Comparison of ENCODE assay signal across 20 cellular contexts in genomic region chr3:27176256-27176655, GRCh38.
A peak's percentile ranks its signal among the peaks of the same experiment; 100 is the strongest.
DNase-seq lines count a peak whose midpoint lies in the region; ATAC-seq and TF ChIP-seq lines count a peak whose summit lies in the region.
"Had no signal": no experiment of that assay in that cellular context is flagged by ENCODE, and none has a peak within 500 bp of the region (broad histone marks: within the 10 kb centered on the region; RNA-seq: fewer than 3 reads in every experiment).

No MANE protein-coding gene starts in this region.

- no peaks in the 10 kb centered on the region for H3K9me3 Mint-ChIP-seq in HFFc6
- no peaks in the 10 kb centered on the region for H3K9me3 Mint-ChIP-seq in osteocyte (ENCODE audit: unreplicated experiment)
- no peaks in the 10 kb centered on the region for H3K9me3 Mint-ChIP-seq in activated CD8-positive, alpha-beta T cell treated with anti-CD3 and anti-CD28 coated beads, Interleukin-2, amount 10 ng/mL, durations not matched to agents 7 days and 5 days (ENCODE audit: insufficient read depth)
- H3K9me3 Mint-ChIP-seq: T-cell had no signal

- POLR2A ChIA-PET in activated CD8-positive, alpha-beta T cell treated with anti-CD3 and anti-CD28 coated beads, Interleukin-2, amount 10 ng/mL, durations not matched to agents 7 days and 5 days (lab: Charles Lee): no interaction called here

- peaks cover 2% of the 10 kb centered on the region for H3K36me3 Mint-ChIP-seq in HFFc6 (ENCODE audit: low read depth)
- peaks cover 7% of the 10 kb centered on the region for H3K36me3 Mint-ChIP-seq in osteocyte (ENCODE audit: unreplicated experiment)
- no peaks in the 10 kb centered on the region for H3K36me3 Mint-ChIP-seq in activated CD8-positive, alpha-beta T cell treated with anti-CD3 and anti-CD28 coated beads, Interleukin-2, amount 10 ng/mL, durations not matched to agents 7 days and 5 days (ENCODE audit: low read depth)
- H3K36me3 Mint-ChIP-seq: CD14-positive monocyte, T-cell had no signal

- H3K27ac Mint-ChIP-seq in HFFc6: peak overlapping the region; percentile 29
- peak overlapping the region; percentile 43 for H3K27ac Mint-ChIP-seq in osteocyte (ENCODE audit: unreplicated experiment)
- H3K27ac Mint-ChIP-seq in activated CD8-positive, alpha-beta T cell treated with anti-CD3 and anti-CD28 coated beads, Interleukin-2, amount 10 ng/mL, durations not matched to agents 7 days and 5 days: no peak overlapping the region
- H3K27ac Mint-ChIP-seq: B cell, CD14-positive monocyte, T-cell had no signal

- no peak for TF ChIP-seq CTCF in HFFc6 (IDR thresholded peaks at IDR 0.05)
- no peak for TF ChIP-seq CTCF in osteocyte (IDR thresholded peaks at IDR 0.05)

- ATAC-seq in HG03354 (IDR thresholded peaks at IDR 0.05; ENCODE audit: poor library complexity, severe bottlenecking, unreplicated experiment): no peak
- no peak for ATAC-seq in activated CD8-positive, alpha-beta T cell treated with anti-CD3 and anti-CD28 coated beads, Interleukin-2, amount 10 ng/mL, durations not matched to agents 7 days and 5 days
- ATAC-seq: A549, T-cell had no signal

- H3K27me3 Mint-ChIP-seq in HFFc6 (ENCODE audit: insufficient read depth) (no peaks in the 10 kb centered on the region), osteocyte (ENCODE audit: unreplicated experiment) (no peaks in the 10 kb centered on the region)
- no peaks in the 10 kb centered on the region for H3K27me3 Mint-ChIP-seq in activated CD8-positive, alpha-beta T cell treated with anti-CD3 and anti-CD28 coated beads, Interleukin-2, amount 10 ng/mL, durations not matched to agents 7 days and 5 days (ENCODE audit: low read depth)
- H3K27me3 Mint-ChIP-seq: B cell had no signal

- H3K4me1 Mint-ChIP-seq in HFFc6 (ENCODE audit: low read depth) (peaks cover 8% of the 10 kb centered on the region), osteocyte (ENCODE audit: unreplicated experiment) (peaks cover 20% of the 10 kb centered on the region)
- no peaks in the 10 kb centered on the region for H3K4me1 Mint-ChIP-seq in activated CD8-positive, alpha-beta T cell treated with anti-CD3 and anti-CD28 coated beads, Interleukin-2, amount 10 ng/mL, durations not matched to agents 7 days and 5 days (ENCODE audit: low read depth)
- H3K4me1 Mint-ChIP-seq: T-cell had no signal

- CTCF ChIA-PET in activated CD8-positive, alpha-beta T cell treated with anti-CD3 and anti-CD28 coated beads, Interleukin-2, amount 10 ng/mL, durations not matched to agents 7 days and 5 days (lab: Charles Lee): no interaction called here

- DNase-seq in HFFc6: no peak
- DNase-seq in MV-4-11 (lab: John Stamatoyannopoulos, UW): peak; percentile 50
- DNase-seq in SKM-1 treated with dmso at 0.1 percent for 144 hours (lab: John Stamatoyannopoulos, UW; ENCODE audit: unreplicated experiment): peak; percentile 29
- no peak for DNase-seq in osteocyte (ENCODE audit: extremely low spot score, unreplicated experiment)
- DNase-seq in COR-L47 (lab: John Stamatoyannopoulos, UW): no peak
- DNase-seq in activated CD8-positive, alpha-beta T cell treated with anti-CD3 and anti-CD28 coated beads, Interleukin-2, amount 10 ng/mL, durations not matched to agents 7 days and 5 days: no peak
- DNase-seq: Karpas-422, MG63, NCI-H1694, NCI-H2081, NCI-H2171, NCI-H524 treated with DMSO at 0.1 percent for 48 hours, NCI-H82, PC-9, SHP77 treated with DMSO at 0.1 percent for 48 hours, T-cell had no signal

- H3K4me3 Mint-ChIP-seq in HFFc6 (no peak overlapping the region), osteocyte (ENCODE audit: unreplicated experiment) (no peak overlapping the region)
- H3K4me3 Mint-ChIP-seq in activated CD8-positive, alpha-beta T cell treated with anti-CD3 and anti-CD28 coated beads, Interleukin-2, amount 10 ng/mL, durations not matched to agents 7 days and 5 days: no peak overlapping the region
- H3K4me3 Mint-ChIP-seq: B cell, CD14-positive monocyte, T-cell had no signal

Comparison
In these comparisons a context has a peak if more than half of its experiments do, and no peak if none do; other contexts are left out.
1. DNase-seq: peak in MV-4-11 (single experiment) and SKM-1 treated with dmso at 0.1 percent for 144 hours (single experiment); none in HFFc6 (single experiment), osteocyte (single experiment), COR-L47 (single experiment) and activated CD8-positive, alpha-beta T cell treated with anti-CD3 and anti-CD28 coated beads, Interleukin-2, amount 10 ng/mL, durations not matched to agents 7 days and 5 days (single experiment).